Comparison of ENCODE assay signal across 8 cellular contexts in the genomic region with DNA sequence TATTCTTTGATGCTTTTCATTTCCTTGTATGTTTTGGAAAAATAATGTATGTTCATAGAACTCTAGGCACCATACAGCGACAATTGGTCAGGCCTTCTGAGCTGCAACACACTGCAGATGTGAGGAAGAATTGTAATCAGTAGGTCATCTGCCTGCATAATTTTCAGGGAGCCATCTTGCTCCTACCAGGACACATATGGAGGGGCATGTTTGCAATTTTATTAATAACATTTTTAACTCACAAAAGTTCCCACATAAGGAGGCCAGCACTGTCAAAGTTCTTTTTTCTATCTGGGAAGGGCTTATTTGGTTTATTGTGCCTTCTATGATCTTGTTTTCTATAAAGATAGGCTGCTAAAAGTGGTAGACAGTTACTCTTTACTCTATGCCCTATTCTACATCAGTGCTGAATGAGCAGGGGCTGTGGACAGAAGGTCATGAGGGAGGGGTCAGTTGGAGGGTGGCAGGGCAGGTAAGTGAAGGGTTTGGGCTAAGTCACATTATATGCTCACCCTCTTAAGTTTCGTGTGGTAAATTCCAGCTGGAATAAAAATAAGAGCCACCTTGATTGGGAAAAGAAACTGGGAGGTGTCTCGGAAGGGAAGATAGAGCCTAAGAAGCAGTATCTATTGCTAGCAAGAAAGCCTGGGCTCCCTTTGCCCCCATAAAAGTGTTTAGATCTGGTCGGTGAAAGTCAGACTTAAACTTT.
"Had no signal": no experiment of that assay in that cellular context is flagged by ENCODE, and none has a peak within 500 bp of the region (broad histone marks: within the 10 kb centered on the region; RNA-seq: fewer than 3 reads in every experiment).

No MANE protein-coding gene starts in this region.

- H3K27ac Mint-ChIP-seq: GM23338, H9, HFFc6, IgD-negative memory B cell had no signal

- H3K9me3 Mint-ChIP-seq: GM23338, H9 had no signal

- DNase-seq: H9, HFFc6, KG1 had no signal

- H3K4me1 Mint-ChIP-seq: GM23338 had no signal

- H3K4me3 Mint-ChIP-seq: GM23338, H9, HFFc6, IgD-negative memory B cell had no signal

- H3K4me2 ChIP-seq: GM23338 had no signal

- H3K36me3 Mint-ChIP-seq: IgD-negative memory B cell had no signal

- H2AFZ ChIP-seq: GM23338 had no signal

- ATAC-seq: GM23338, HCT116, HepG2 had no signal

- H3K4me3 ChIP-seq: GM23338 had no signal

- H3K27ac ChIP-seq: HL-60 had no signal
